ENCODE assay signal across 9 cellular contexts in the genomic region with DNA sequence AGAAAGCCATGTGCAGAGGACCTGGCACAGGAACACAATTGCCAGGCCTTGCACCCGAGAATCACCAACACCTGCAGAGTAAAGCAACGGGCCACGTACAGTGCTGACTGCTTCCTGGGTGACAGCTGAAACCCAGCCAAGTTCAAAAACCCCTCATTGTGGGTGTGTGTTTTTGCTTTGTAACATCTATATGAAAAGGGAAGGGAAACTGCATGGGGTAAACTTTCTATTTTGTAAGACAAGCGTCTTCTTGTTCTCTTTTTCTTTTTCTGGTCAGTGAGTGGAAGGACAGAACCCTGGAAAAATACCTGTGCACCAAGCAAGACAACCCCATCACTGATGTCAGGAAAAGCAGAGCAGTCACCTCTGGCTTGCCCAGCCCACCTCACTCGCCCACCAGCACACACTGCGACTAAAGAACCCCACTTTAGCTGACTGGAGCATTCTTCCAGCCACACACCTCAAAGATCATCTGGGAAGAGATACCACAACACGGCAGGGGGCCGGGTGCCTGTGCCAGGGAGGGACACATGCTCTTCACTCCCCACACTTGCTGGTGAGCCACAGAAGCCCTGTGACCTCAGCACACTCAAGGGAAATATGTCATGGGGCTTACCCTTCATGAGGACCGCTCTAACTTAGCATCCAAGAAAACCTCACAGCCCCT.
DNase-seq lines count a peak whose midpoint lies in the region; ATAC-seq lines count a peak whose summit lies in the region.
"Had no signal": no experiment of that assay in that cellular context is flagged by ENCODE, and none has a peak within 500 bp of the region (broad histone marks: within the 10 kb centered on the region; RNA-seq: fewer than 3 reads in every experiment).

No MANE protein-coding gene starts in this region.

- peaks cover 6 to 9% of the 10 kb centered on the region in 2 donors for H3K4me1 Mint-ChIP-seq in effector memory CD8-positive, alpha-beta T cell (ENCODE audit: low read depth in 2 of 2)
- H3K4me1 Mint-ChIP-seq in immature natural killer cell = peaks cover 5 to 8% of the 10 kb centered on the region in 2 donors

- H3K9me3 Mint-ChIP-seq in effector memory CD8-positive, alpha-beta T cell = no peaks in the 10 kb centered on the region
- no peaks in the 10 kb centered on the region for H3K9me3 Mint-ChIP-seq in immature natural killer cell

- H3K36me3 Mint-ChIP-seq in effector memory CD8-positive, alpha-beta T cell (ENCODE audit: insufficient read depth) = no peaks in the 10 kb centered on the region
- H3K36me3 Mint-ChIP-seq in immature natural killer cell = no peaks in the 10 kb centered on the region

- ATAC-seq in GM21447 (IDR thresholded peaks at IDR 0.05; ENCODE audit: unreplicated experiment) (peak; percentile 86), HG03571 (IDR thresholded peaks at IDR 0.05; ENCODE audit: unreplicated experiment) (peak; percentile 87)
- ATAC-seq in effector memory CD8-positive, alpha-beta T cell (replicated peaks) = peak; percentile 68
- ATAC-seq: A549 had no signal

- DNase-seq in NCI-H1105 treated with DMSO at 0.1 percent for 48 hours (lab: John Stamatoyannopoulos, UW) = peak; percentile 29
- no peak for DNase-seq in NCI-H1105 (lab: John Stamatoyannopoulos, UW)
- DNase-seq in effector memory CD8-positive, alpha-beta T cell = no peak
- DNase-seq in iPS-NIHi7 (ENCODE audit: extremely low spot score) = no peak
- no peak for DNase-seq in immature natural killer cell
- DNase-seq in LoVo (ENCODE audit: low spot score) = no peak

- H3K27ac Mint-ChIP-seq in effector memory CD8-positive, alpha-beta T cell = peak overlapping the region in 1 of 2 donors; percentile 71
- H3K27ac Mint-ChIP-seq in immature natural killer cell = no peak overlapping the region

- H3K4me3 Mint-ChIP-seq in effector memory CD8-positive, alpha-beta T cell = no peak overlapping the region
- H3K4me3 Mint-ChIP-seq in immature natural killer cell = no peak overlapping the region

- no peaks in the 10 kb centered on the region for H3K27me3 Mint-ChIP-seq in effector memory CD8-positive, alpha-beta T cell
- peaks cover 1 to 2% (median 1%) of the 10 kb centered on the region in 3 donors for H3K27me3 Mint-ChIP-seq in immature natural killer cell (ENCODE audit: low read depth in 3 of 3)
